15 cellular contexts compared by ENCODE assay signal in genomic region chr6:41584205-41584604, GRCh38. TPM values are rescaled to one million over a fixed set of nuclear protein-coding genes. Genes with fewer than 3 reads are reported as not detected.
A peak's percentile ranks its signal among the peaks of the same experiment; 100 is the strongest.
DNase-seq lines count a peak whose midpoint lies in the region; ATAC-seq and TF ChIP-seq lines count a peak whose summit lies in the region.
"Had no signal": no experiment of that assay in that cellular context is flagged by ENCODE, and none has a peak within 500 bp of the region (broad histone marks: within the 10 kb centered on the region; RNA-seq: fewer than 3 reads in every experiment).

No MANE protein-coding gene starts in this region.

- TF ChIP-seq POLR2A in breast epithelium (IDR thresholded peaks at IDR 0.05) = no peak
- no peak for TF ChIP-seq POLR2A in heart left ventricle (IDR thresholded peaks at IDR 0.05)
- no peak for TF ChIP-seq POLR2A in right lobe of liver (IDR thresholded peaks at IDR 0.05)

- DNase-seq in breast epithelium (ENCODE audit: low spot score in 2 of 2) = no peak
- DNase-seq in MCF 10A (ENCODE audit: unreplicated experiment) = no peak
- DNase-seq in heart left ventricle = no peak
- no peak for DNase-seq in right lobe of liver
- DNase-seq in DMS79 treated with DMSO at 0.1 percent for 48 hours (lab: John Stamatoyannopoulos, UW) = no peak
- DNase-seq in activated naive CD4-positive, alpha-beta T cell treated with Interleukin-2 at 50 U/mL for 16 hours = no peak
- DNase-seq in RKO (ENCODE audit: low spot score) = no peak
- DNase-seq in NCI-H748 treated with DMSO at 0.1 percent for 48 hours (lab: John Stamatoyannopoulos, UW) = no peak
- DNase-seq: CD8-positive, alpha-beta memory T cell; NCI-H2227 treated with DMSO at 0.1 percent for 48 hours had no signal

- POLR2A ChIA-PET in MCF 10A (lab: Yijun Ruan, JAX) = no interaction called here

- CTCF ChIA-PET in MCF 10A (lab: Yijun Ruan, JAX) = interaction anchor here (0.6 to 0.9 kb wide), 4 partner anchors 8 to 216 kb away, joined by 3 to 5 read pairs (median 3); partner anchors contain the start of gene TOMM6

- H3K4me1 Mint-ChIP-seq in MCF 10A (ENCODE audit: insufficient read depth, unreplicated experiment) = peaks cover 15% of the 10 kb centered on the region

- 60 to 72% (median 65%) methylated on average over 6 of the region's 6 CpGs for WGBS in heart left ventricle, 4 donors
- WGBS in right lobe of liver (ENCODE audit: insufficient coverage, low coverage, low lambda C conversion rate, missing lambda C conversion rate) = 53% methylated on average over 3 of the region's 6 CpGs

- no peak for TF ChIP-seq CTCF in breast epithelium (IDR thresholded peaks at IDR 0.05)
- TF ChIP-seq CTCF in MCF 10A (IDR thresholded peaks at IDR 0.05; ENCODE audit: unreplicated experiment) = no peak
- no peak for TF ChIP-seq CTCF in heart left ventricle (IDR thresholded peaks at IDR 0.05)
- no peak for TF ChIP-seq CTCF in right lobe of liver (IDR thresholded peaks at IDR 0.05)

- peak overlapping the region; percentile 40 to 68 for H3K27ac ChIP-seq in breast epithelium
- peak overlapping the region in 9 of 12 donors; percentile 13 to 66 (median 46) for H3K27ac ChIP-seq in heart left ventricle
- peak overlapping the region; percentile 63 to 94 (median 87) for H3K27ac ChIP-seq in right lobe of liver
- H3K27ac ChIP-seq: 22Rv1, PC-9 had no signal

- H3K27ac Mint-ChIP-seq in MCF 10A (ENCODE audit: low read depth, unreplicated experiment) = no peak overlapping the region

- peaks cover 0 to 3% of the 10 kb centered on the region in 2 donors for H3K4me1 ChIP-seq in breast epithelium
- H3K4me1 ChIP-seq in heart left ventricle = peaks cover 0 to 44% (median 16%) of the 10 kb centered on the region in 12 donors
- peaks cover 0 to 41% (median 14%) of the 10 kb centered on the region in 4 donors for H3K4me1 ChIP-seq in right lobe of liver

- H3K36me3 Mint-ChIP-seq in MCF 10A (ENCODE audit: insufficient read depth, unreplicated experiment) = peaks cover 12% of the 10 kb centered on the region

- H3K27me3 Mint-ChIP-seq in MCF 10A (ENCODE audit: insufficient read depth, unreplicated experiment) = no peaks in the 10 kb centered on the region
- H3K27me3 Mint-ChIP-seq: CD8-positive, alpha-beta memory T cell had no signal

- no peak overlapping the region for H3K4me3 Mint-ChIP-seq in MCF 10A (ENCODE audit: unreplicated experiment)
- H3K4me3 Mint-ChIP-seq: CD8-positive, alpha-beta memory T cell had no signal

- H3K27me3 ChIP-seq in breast epithelium (no peaks in the 10 kb centered on the region), heart left ventricle (no peaks in the 10 kb centered on the region), right lobe of liver (no peaks in the 10 kb centered on the region)
- H3K27me3 ChIP-seq: BLaER1 had no signal

- ATAC-seq in heart left ventricle (peak; percentile 24 to 78 (median 60)), right lobe of liver (peak in 1 of 4 donors; percentile 1)

- no TSS peak for BruUV-seq in MCF 10A (replicated peaks; lab: Mats Ljungman, UMichigan)

- no peaks in the 10 kb centered on the region for H3K9me3 ChIP-seq in breast epithelium
- H3K9me3 ChIP-seq in heart left ventricle = no peaks in the 10 kb centered on the region
- no peaks in the 10 kb centered on the region for H3K9me3 ChIP-seq in right lobe of liver
- H3K9me3 ChIP-seq: BLaER1, HAP-1 had no signal

- H3K9me3 Mint-ChIP-seq in MCF 10A (ENCODE audit: unreplicated experiment) = no peaks in the 10 kb centered on the region
- H3K9me3 Mint-ChIP-seq: CD8-positive, alpha-beta memory T cell had no signal

- intact Hi-C loops in breast epithelium (cut with DNase I; ENCODE audit: low total_unique reads) (loop anchor here (10.0 kb wide), 1 partner anchor 119 kb away; no protein-coding TSS in a partner anchor), MCF 10A (cut with micrococcal nuclease) (no loop called here), heart left ventricle (cut with DNase I) (loop anchor here in 3 of 10 donors (5.0 kb wide), 1 partner anchor 37 kb away; the partner anchor contains the start of gene FOXP4 (in 3 of the 3)), right lobe of liver (cut with DNase I) (no loop called here)

- H3K36me3 ChIP-seq in breast epithelium (no peaks in the 10 kb centered on the region), heart left ventricle (peaks cover 0 to 30% (median 4%) of the 10 kb centered on the region in 9 donors), right lobe of liver (peaks cover 0 to 11% (median 3%) of the 10 kb centered on the region in 4 donors)

- H3K4me3 ChIP-seq in breast epithelium (no peak overlapping the region), heart left ventricle (no peak overlapping the region), right lobe of liver (no peak overlapping the region)
- H3K4me3 ChIP-seq: BLaER1, HAP-1, K562, PC-9 had no signal

RNA-seq across cellular contexts. Expression of gene FOXP4, which starts 38.0 kb away (rescaled TPM):
- total RNA-seq in breast epithelium = 10 to 100 TPM in 1 of 3 donors, 1 to 10 TPM in 2; 5.1 to 11.0 (median 5.6) TPM
- 16.5 and 18.4 TPM in 2 replicates for total RNA-seq in MCF 10A (2022)
- 10 to 100 TPM; 11.3 to 22.5 (median 16.0) TPM for total RNA-seq in heart left ventricle
- 10 to 100 TPM; 10.9 to 17.9 TPM for polyA plus RNA-seq in heart left ventricle
- total RNA-seq in right lobe of liver = 10 to 100 TPM; 12.6 to 19.2 (median 14.9) TPM

RNA-seq across cellular contexts. Expression of gene MDFI, which starts 54.1 kb away (rescaled TPM):
- total RNA-seq in breast epithelium (10 to 100 TPM; 26.7 to 75.8 (median 36.1) TPM), MCF 10A (2022) (39.1 and 59.1 TPM in 2 replicates), heart left ventricle (1 to 10 TPM in 6 of 9 donors, under 1 TPM in 3; 0.35 to 9.3 (median 2.2) TPM), right lobe of liver (1 to 10 TPM in 2 of 6 experiments, under 1 TPM in 1, not detected in 3; 0.29 to 2.4 (median 1.1) TPM)
- 1 to 10 TPM in 1 of 2 donors, under 1 TPM in 1; 0.76 to 2.9 TPM for polyA plus RNA-seq in heart left ventricle
- total RNA-seq: CD8-positive, alpha-beta memory T cell; K562 had no signal
- polyA plus RNA-seq: CD8-positive, alpha-beta memory T cell; K562 had no signal
